Comparison of ENCODE assay signal across 1 cellular context in genomic region chr6:110183292-110183691, GRCh38.
TF ChIP-seq lines count a peak whose summit lies in the region.

No MANE protein-coding gene starts in this region.

TF ChIP-seq in K562, 482 proteins besides CTCF, POLR2A, EP300 and RAD21:
- TF ChIP-seq, protein P1, sequence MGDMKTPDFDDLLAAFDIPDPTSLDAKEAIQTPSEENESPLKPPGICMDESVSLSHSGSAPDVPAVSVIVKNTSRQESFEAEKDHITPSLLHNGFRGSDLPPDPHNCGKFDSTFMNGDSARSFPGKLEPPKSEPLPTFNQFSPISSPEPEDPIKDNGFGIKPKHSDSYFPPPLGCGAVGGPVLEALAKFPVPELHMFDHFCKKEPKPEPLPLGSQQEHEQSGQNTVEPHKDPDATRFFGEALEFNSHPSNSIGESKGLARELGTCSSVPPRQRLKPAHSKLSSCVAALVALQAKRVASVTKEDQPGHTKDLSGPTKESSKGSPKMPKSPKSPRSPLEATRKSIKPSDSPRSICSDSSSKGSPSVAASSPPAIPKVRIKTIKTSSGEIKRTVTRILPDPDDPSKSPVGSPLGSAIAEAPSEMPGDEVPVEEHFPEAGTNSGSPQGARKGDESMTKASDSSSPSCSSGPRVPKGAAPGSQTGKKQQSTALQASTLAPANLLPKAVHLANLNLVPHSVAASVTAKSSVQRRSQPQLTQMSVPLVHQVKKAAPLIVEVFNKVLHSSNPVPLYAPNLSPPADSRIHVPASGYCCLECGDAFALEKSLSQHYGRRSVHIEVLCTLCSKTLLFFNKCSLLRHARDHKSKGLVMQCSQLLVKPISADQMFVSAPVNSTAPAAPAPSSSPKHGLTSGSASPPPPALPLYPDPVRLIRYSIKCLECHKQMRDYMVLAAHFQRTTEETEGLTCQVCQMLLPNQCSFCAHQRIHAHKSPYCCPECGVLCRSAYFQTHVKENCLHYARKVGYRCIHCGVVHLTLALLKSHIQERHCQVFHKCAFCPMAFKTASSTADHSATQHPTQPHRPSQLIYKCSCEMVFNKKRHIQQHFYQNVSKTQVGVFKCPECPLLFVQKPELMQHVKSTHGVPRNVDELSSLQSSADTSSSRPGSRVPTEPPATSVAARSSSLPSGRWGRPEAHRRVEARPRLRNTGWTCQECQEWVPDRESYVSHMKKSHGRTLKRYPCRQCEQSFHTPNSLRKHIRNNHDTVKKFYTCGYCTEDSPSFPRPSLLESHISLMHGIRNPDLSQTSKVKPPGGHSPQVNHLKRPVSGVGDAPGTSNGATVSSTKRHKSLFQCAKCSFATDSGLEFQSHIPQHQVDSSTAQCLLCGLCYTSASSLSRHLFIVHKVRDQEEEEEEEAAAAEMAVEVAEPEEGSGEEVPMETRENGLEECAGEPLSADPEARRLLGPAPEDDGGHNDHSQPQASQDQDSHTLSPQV (IDR thresholded peaks at IDR 0.05): no peak
- TF ChIP-seq CEBPB (tag; IDR thresholded peaks at IDR 0.05) (peak; percentile 72), CEBPG (CRISPR knock-in tag; IDR thresholded peaks at IDR 0.05) (no peak), CEBPG (tag; conservative IDR thresholded peaks at IDR 0.05 in 1 of 2, IDR thresholded peaks at IDR 0.05 in 1 of 2) (peak in 1 of 2 experiments; percentile 17; a peak in 1 of 4 replicates)
